15 cellular contexts compared by ENCODE assay signal in genomic region chr6:72246926-72247325, GRCh38.
DNase-seq lines count a peak whose midpoint lies in the region; ATAC-seq, FAIRE-seq and TF ChIP-seq lines count a peak whose summit lies in the region.
"Had no signal": no experiment of that assay in that cellular context is flagged by ENCODE, and none has a peak within 500 bp of the region (broad histone marks: within the 10 kb centered on the region; RNA-seq: fewer than 3 reads in every experiment).

No MANE protein-coding gene starts in this region.

- H3K4me1 ChIP-seq in DOHH2 (ENCODE audit: control insufficient read depth, low read length): peaks cover 15% of the 10 kb centered on the region
- H3K4me1 ChIP-seq in HepG2 (ENCODE audit: insufficient read depth, low read length): no peaks in the 10 kb centered on the region
- H3K4me1 ChIP-seq: colonic mucosa, testis had no signal

- no peak overlapping the region for H3K4me3 Mint-ChIP-seq in WTC11
- H3K4me3 Mint-ChIP-seq: CD4-positive, alpha-beta memory T cell; nephron had no signal

- ATAC-seq in WTC11 (peak; percentile 89), HepG2 (peak; percentile 100)

- intact Hi-C loops in HepG2 (cut with micrococcal nuclease; ENCODE audit: unreplicated experiment): no loop called here

- POLR2A ChIA-PET in WTC11 (lab: Charles Lee) (no interaction called here), HepG2 (lab: Yijun Ruan, JAX) (no interaction called here)

- H4K20me1 ChIP-seq in DOHH2 (ENCODE audit: control insufficient read depth, insufficient read depth, low read depth, low read length): no peaks in the 10 kb centered on the region
- H4K20me1 ChIP-seq in HepG2 (ENCODE audit: insufficient read depth, low read length): no peaks in the 10 kb centered on the region

- TF ChIP-seq EP300 in Ishikawa (IDR thresholded peaks at IDR 0.05; ENCODE audit: borderline replicate concordance): no peak
- no peak for TF ChIP-seq EP300 in HepG2 (IDR thresholded peaks at IDR 0.05; ENCODE audit: low read depth in 2 of 2, low read length in 2 of 2)
- no peak for TF ChIP-seq EP300 in HepG2 (CRISPR knock-in tag; IDR thresholded peaks at IDR 0.05; ENCODE audit: borderline replicate concordance)

- H3K4me1 Mint-ChIP-seq in WTC11: peaks cover 31% of the 10 kb centered on the region
- H3K4me1 Mint-ChIP-seq: CD4-positive, alpha-beta memory T cell; nephron had no signal

- H3K9me3 Mint-ChIP-seq in WTC11: no peaks in the 10 kb centered on the region
- H3K9me3 Mint-ChIP-seq: CD4-positive, alpha-beta memory T cell; nephron had no signal

- H3K9me3 ChIP-seq in DOHH2 (ENCODE audit: control insufficient read depth, insufficient read depth, low read length) (no peaks in the 10 kb centered on the region), HepG2 (ENCODE audit: low read length) (no peaks in the 10 kb centered on the region)
- H3K9me3 ChIP-seq: colonic mucosa, testis had no signal

- FAIRE-seq in HepG2 (lab: Jason Lieb, UNC) (peak; percentile 63), GM12892 (lab: Jason Lieb, UNC) (no peak)

- H3K27ac ChIP-seq in DOHH2 (ENCODE audit: low read depth, low read length) (no peak overlapping the region), HepG2 (ENCODE audit: extremely low read length, insufficient read depth, low read length) (no peak overlapping the region), coronary artery (no peak overlapping the region)
- H3K27ac ChIP-seq: colonic mucosa, skin epidermis, testis had no signal

- H2AFZ ChIP-seq in HepG2 (ENCODE audit: low read length): no peak overlapping the region

- H3K27ac Mint-ChIP-seq in WTC11: peak overlapping the region; percentile 44; the same call in 1 of the 2 replicates
- H3K27ac Mint-ChIP-seq: CD4-positive, alpha-beta memory T cell; nephron had no signal

- H3K36me3 Mint-ChIP-seq in WTC11: no peaks in the 10 kb centered on the region
- H3K36me3 Mint-ChIP-seq: CD4-positive, alpha-beta memory T cell had no signal

- TF ChIP-seq CTCF in DOHH2 (IDR thresholded peaks at IDR 0.05; ENCODE audit: low read depth, low read length, poor library complexity, severe bottlenecking) (peak; percentile 15), WTC11 (IDR thresholded peaks at IDR 0.05) (no peak), HepG2 (CRISPR knock-in tag; IDR thresholded peaks at IDR 0.05) (peak; percentile 39), coronary artery (IDR thresholded peaks at IDR 0.05) (no peak)

- no peaks in the 10 kb centered on the region for H3F3A ChIP-seq in DOHH2 (ENCODE audit: control insufficient read depth, insufficient read depth)

- WGBS in HepG2 (ENCODE audit: low lambda C conversion rate): 11% methylated on average over 4 of the region's 4 CpGs

- no TSS peak for BruUV-seq in HepG2 (replicated peaks; lab: Mats Ljungman, UMichigan)

- H3K27me3 ChIP-seq in DOHH2 (ENCODE audit: control insufficient read depth, low read length) (no peaks in the 10 kb centered on the region), HepG2 (ENCODE audit: control insufficient read depth in 1 of 2, insufficient read depth in 2 of 2, low read length in 2 of 2) (no peaks in the 10 kb centered on the region)
- H3K27me3 ChIP-seq: colonic mucosa, testis had no signal

- H3K9me2 ChIP-seq in DOHH2 (replicated peaks; ENCODE audit: control insufficient read depth, low read length): no peaks in the 10 kb centered on the region

- TF ChIP-seq POLR2A in HepG2 (IDR thresholded peaks at IDR 0.05; ENCODE audit: insufficient read depth in 1 of 2, low read depth in 2 of 2, low read length in 2 of 2) (no peak), GM12892 (IDR thresholded peaks at IDR 0.05; ENCODE audit: low read depth, low read length) (no peak)

- in situ Hi-C loops in HepG2 (cut with HindIII; ENCODE audit: extremely low pct_ligation_motif_present, low pct_unique_long_range_greater_than_20kb): no loop called here

- DNase-seq in WTC11 (ENCODE audit: low spot score): no peak
- peak; percentile 33 for DNase-seq in HepG2 (ENCODE audit: low spot score)
- no peak for DNase-seq in SHP77 (lab: John Stamatoyannopoulos, UW)
- no peak for DNase-seq in GM12892 (ENCODE audit: insufficient read length)
- no peak for DNase-seq in coronary artery (ENCODE audit: low spot score)
- DNase-seq in NCI-H526 (lab: John Stamatoyannopoulos, UW): no peak
- DNase-seq: activated naive CD4-positive, alpha-beta T cell treated with anti-CD3 and anti-CD28 coated beads, Interleukin-2, amount 50 U/mL, for 16 hours; CD4-positive, alpha-beta memory T cell; colonic mucosa; NCI-H1436 treated with DMSO at 0.1 percent for 48 hours; testis had no signal

- H3K79me2 ChIP-seq in DOHH2 (ENCODE audit: control insufficient read depth, low read length) (no peaks in the 10 kb centered on the region), HepG2 (ENCODE audit: insufficient read depth, low read length) (no peaks in the 10 kb centered on the region)

- TF ChIP-seq RAD21 in Ishikawa (IDR thresholded peaks at IDR 0.05; ENCODE audit: low read depth) (peak; percentile 22), HepG2 (CRISPR knock-in tag; IDR thresholded peaks at IDR 0.05) (no peak)

- H3K4me3 ChIP-seq in DOHH2 (ENCODE audit: low read length): no peak overlapping the region
- no peak overlapping the region for H3K4me3 ChIP-seq in HepG2 (replicated peaks in 1 of 3; ENCODE audit: insufficient read depth in 1 of 3, low read depth in 2 of 3, low read length in 3 of 3)
- H3K4me3 ChIP-seq in coronary artery: no peak overlapping the region
- H3K4me3 ChIP-seq: colonic mucosa, skin epidermis, testis had no signal

- CTCF ChIA-PET in WTC11 (lab: Charles Lee): interaction anchor here (0.9 kb wide), 1 partner anchor 41 kb away, joined by 3 read pairs; no protein-coding TSS in a partner anchor
- CTCF ChIA-PET in HepG2 (lab: Yijun Ruan, JAX; ENCODE audit: low intra/inter-chr PET ratio, low total read pairs): no interaction called here

- H3K4me2 ChIP-seq in DOHH2 (ENCODE audit: low read length) (no peak overlapping the region), HepG2 (ENCODE audit: low read depth, low read length) (no peak overlapping the region)

- H3K36me3 ChIP-seq in DOHH2 (ENCODE audit: control insufficient read depth, low read length) (no peaks in the 10 kb centered on the region), HepG2 (replicated peaks in 1 of 2; ENCODE audit: control insufficient read depth in 1 of 2, insufficient read depth in 2 of 2, low read length in 2 of 2) (no peaks in the 10 kb centered on the region)
- H3K36me3 ChIP-seq: colonic mucosa had no signal

- no peaks in the 10 kb centered on the region for H3K27me3 Mint-ChIP-seq in WTC11 (ENCODE audit: low read depth)
- H3K27me3 Mint-ChIP-seq: CD4-positive, alpha-beta memory T cell had no signal

- no peak overlapping the region for H3K9ac ChIP-seq in HepG2 (ENCODE audit: insufficient read depth, low read depth, low read length)

TF ChIP-seq in Ishikawa, 13 proteins besides CTCF, POLR2A, EP300 and RAD21 (continues in another document):
- TF ChIP-seq CEBPB (IDR thresholded peaks at IDR 0.05): no peak
- TF ChIP-seq CREB1 (IDR thresholded peaks at IDR 0.05; ENCODE audit: low read depth): no peak
- no peak for TF ChIP-seq NFIC (IDR thresholded peaks at IDR 0.05)
- TF ChIP-seq FOXM1 (IDR thresholded peaks at IDR 0.05; ENCODE audit: borderline replicate concordance, low read depth): no peak

TF ChIP-seq in WTC11, 78 proteins besides CTCF, POLR2A, EP300 and RAD21:
- no peak for TF ChIP-seq TEAD4 (CRISPR knock-in tag; IDR thresholded peaks at IDR 0.05)
- no peak for TF ChIP-seq ZNF219 (CRISPR knock-in tag; IDR thresholded peaks at IDR 0.05; ENCODE audit: borderline replicate concordance)
- TF ChIP-seq SP1 (CRISPR knock-in tag; conservative IDR thresholded peaks at IDR 0.05): no peak
- no peak for TF ChIP-seq MAX (CRISPR knock-in tag; IDR thresholded peaks at IDR 0.05)
- no peak for TF ChIP-seq IRF2 (CRISPR knock-in tag; IDR thresholded peaks at IDR 0.05; ENCODE audit: borderline replicate concordance, low read depth)
- no peak for TF ChIP-seq ATF2 (CRISPR knock-in tag; IDR thresholded peaks at IDR 0.05; ENCODE audit: borderline replicate concordance, low read depth)

TF ChIP-seq in HepG2, 621 proteins besides CTCF, POLR2A, EP300 and RAD21 (continues in another document):
- no peak for TF ChIP-seq ZNF749 (CRISPR knock-in tag; IDR thresholded peaks at IDR 0.05; ENCODE audit: borderline replicate concordance)
- TF ChIP-seq JUND (CRISPR knock-in tag; IDR thresholded peaks at IDR 0.05): no peak
- TF ChIP-seq NONO (IDR thresholded peaks at IDR 0.05): no peak
- TF ChIP-seq NONO (CRISPR knock-in tag; conservative IDR thresholded peaks at IDR 0.05): no peak
- no peak for TF ChIP-seq KAT2B (IDR thresholded peaks at IDR 0.05; ENCODE audit: borderline replicate concordance, low read depth, low read length)
- no peak for TF ChIP-seq ZSCAN31 (CRISPR knock-in tag; IDR thresholded peaks at IDR 0.05; ENCODE audit: low read depth)
- 0 out of 2 replicates have a peak, but pooled peaks have one; percentile 34 for TF ChIP-seq ARID3A (IDR thresholded peaks at IDR 0.05; ENCODE audit: low read depth, low read length)
- TF ChIP-seq ONECUT2 (CRISPR knock-in tag; IDR thresholded peaks at IDR 0.05): peak; percentile 77
- TF ChIP-seq ZNF841 (CRISPR knock-in tag; IDR thresholded peaks at IDR 0.05; ENCODE audit: borderline replicate concordance): no peak
- peak; percentile 68; the same call in 1 of the 2 replicates for TF ChIP-seq CEBPB (IDR thresholded peaks at IDR 0.05; ENCODE audit: borderline replicate concordance, low read depth, low read length)
- 0 out of 2 replicates have a peak, but pooled peaks have one; percentile 9 for TF ChIP-seq FOXA3 (CRISPR knock-in tag; IDR thresholded peaks at IDR 0.05)
- TF ChIP-seq CEBPG (CRISPR knock-in tag; IDR thresholded peaks at IDR 0.05): peak; percentile 20; the same call in 1 of the 2 replicates
- no peak for TF ChIP-seq SOX13 (IDR thresholded peaks at IDR 0.05)
- no peak for TF ChIP-seq SOX13 (CRISPR knock-in tag; conservative IDR thresholded peaks at IDR 0.05 in 1 of 2, IDR thresholded peaks at IDR 0.05 in 1 of 2)

Comparison
In these comparisons a context has a peak if more than half of its experiments do, and no peak if none do; other contexts are left out.
1. CTCF ChIP-seq: peak in DOHH2 (single experiment) and HepG2 (single experiment); none in WTC11 (single experiment) and coronary artery (single experiment).